Comparison of ENCODE assay signal across 34 cellular contexts in the genomic region with DNA sequence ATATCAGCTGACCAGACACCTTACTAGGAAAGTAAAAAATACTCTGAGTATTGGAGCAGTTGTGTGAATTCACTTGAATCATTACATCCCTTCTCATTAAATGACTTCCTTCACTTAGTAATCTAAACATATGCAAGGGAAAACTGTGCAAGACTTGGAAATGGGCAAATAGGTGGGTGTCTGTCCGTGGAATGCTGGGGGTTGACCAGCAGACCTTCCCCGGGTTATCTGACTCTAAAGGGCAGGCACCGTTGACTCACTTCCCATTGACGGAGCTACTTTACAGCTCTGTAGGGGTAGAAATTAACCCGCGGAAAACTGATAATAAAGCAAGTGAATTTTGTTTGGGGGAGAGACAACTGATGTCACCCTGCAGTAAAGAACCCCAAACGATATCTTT.
DNase-seq lines count a peak whose midpoint lies in the region; ATAC-seq and TF ChIP-seq lines count a peak whose summit lies in the region.
"Had no signal": no experiment of that assay in that cellular context is flagged by ENCODE, and none has a peak within 500 bp of the region (broad histone marks: within the 10 kb centered on the region; RNA-seq: fewer than 3 reads in every experiment).

No MANE protein-coding gene starts in this region.

- no peak for TF ChIP-seq CTCF in left ventricle myocardium inferior (IDR thresholded peaks at IDR 0.05; ENCODE audit: borderline replicate concordance)
- no peak for TF ChIP-seq CTCF in brain (conservative IDR thresholded peaks at IDR 0.05)

- intact Hi-C loops in left ventricle myocardium inferior (cut with micrococcal nuclease) (no loop called here), Right ventricle myocardium superior (cut with DNase I) (no loop called here)

- ATAC-seq in Right ventricle myocardium superior (ENCODE audit: poor library complexity), result no peak
- ATAC-seq in HG03159 (IDR thresholded peaks at IDR 0.05; ENCODE audit: unreplicated experiment), result no peak
- ATAC-seq in GM19351 (IDR thresholded peaks at IDR 0.05; ENCODE audit: unreplicated experiment), result no peak
- ATAC-seq in stimulated activated naive CD8-positive, alpha-beta T cell treated with anti-CD3 and anti-CD28 coated beads, Interleukin-15, amount 100 ng/mL, for 72 hours, result no peak
- ATAC-seq: HCT116; Panc1; stimulated activated naive CD8-positive, alpha-beta T cell treated with anti-CD3 and anti-CD28 coated beads, Interleukin-15, Interleukin-2, amounts not matched to agents 100 U/mL and 50 U/mL, for 24 hours; T-helper 17 cell had no signal

- peak overlapping the region; percentile 19 to 99 (median 95) for H3K27ac Mint-ChIP-seq in brain
- peak overlapping the region in 1 of 2 donors; percentile 25 for H3K27ac Mint-ChIP-seq in stimulated activated naive CD8-positive, alpha-beta T cell treated with anti-CD3 and anti-CD28 coated beads, Interleukin-15, amount 100 ng/mL, for 72 hours
- H3K27ac Mint-ChIP-seq: activated CD4-positive, alpha-beta T cell treated with anti-CD3 and anti-CD28 coated beads, Interleukin-2, amount 10 ng/mL, durations not matched to agents 24 days and 14 days; activated naive CD8-positive, alpha-beta T cell treated with anti-CD3 and anti-CD28 coated beads for 36 hours; activated T-cell treated with anti-CD3 and anti-CD28 coated beads, Interleukin-2, amount 50 U/mL, for 24 hours; T-helper 17 cell had no signal

- H3K4me3 Mint-ChIP-seq in brain, result peak overlapping the region in 2 of 5 experiments; percentile 39 to 52
- no peak overlapping the region for H3K4me3 Mint-ChIP-seq in stimulated activated naive CD8-positive, alpha-beta T cell treated with anti-CD3 and anti-CD28 coated beads, Interleukin-15, amount 100 ng/mL, for 72 hours
- H3K4me3 Mint-ChIP-seq: activated CD4-positive, alpha-beta T cell treated with anti-CD3 and anti-CD28 coated beads, Interleukin-2, amount 10 ng/mL, durations not matched to agents 24 days and 14 days; activated naive CD8-positive, alpha-beta T cell treated with anti-CD3 and anti-CD28 coated beads for 36 hours; activated T-cell treated with anti-CD3 and anti-CD28 coated beads, Interleukin-2, amount 50 U/mL, for 24 hours; neural crest cell; T-helper 17 cell had no signal

- no peaks in the 10 kb centered on the region for H3K9me3 ChIP-seq in left ventricle myocardium inferior (replicated peaks)
- H3K9me3 ChIP-seq: ascending aorta, colonic mucosa, esophagus muscularis mucosa, spleen, testis had no signal

- H3K9me3 Mint-ChIP-seq in brain, result no peaks in the 10 kb centered on the region
- H3K9me3 Mint-ChIP-seq in stimulated activated naive CD8-positive, alpha-beta T cell treated with anti-CD3 and anti-CD28 coated beads, Interleukin-15, amount 100 ng/mL, for 72 hours, result no peaks in the 10 kb centered on the region
- H3K9me3 Mint-ChIP-seq: activated CD4-positive, alpha-beta T cell treated with anti-CD3 and anti-CD28 coated beads, Interleukin-2, amount 10 ng/mL, durations not matched to agents 24 days and 14 days; activated naive CD8-positive, alpha-beta T cell treated with anti-CD3 and anti-CD28 coated beads for 36 hours; activated T-cell treated with anti-CD3 and anti-CD28 coated beads, Interleukin-2, amount 50 U/mL, for 24 hours; neural crest cell had no signal

- H3K36me3 ChIP-seq in left ventricle myocardium inferior, result peaks cover 7% of the 10 kb centered on the region
- H3K36me3 ChIP-seq: cardiac muscle cell, colonic mucosa had no signal

- no peaks in the 10 kb centered on the region for H3K27me3 ChIP-seq in left ventricle myocardium inferior (ENCODE audit: low read depth)
- H3K27me3 ChIP-seq: ascending aorta, cardiac muscle cell, colonic mucosa, esophagus muscularis mucosa, spleen, testis had no signal

- peaks cover 21% of the 10 kb centered on the region for H3K36me3 Mint-ChIP-seq in brain
- H3K36me3 Mint-ChIP-seq: activated naive CD8-positive, alpha-beta T cell treated with anti-CD3 and anti-CD28 coated beads for 36 hours had no signal

- no peaks in the 10 kb centered on the region for H3K27me3 Mint-ChIP-seq in brain
- H3K27me3 Mint-ChIP-seq in stimulated activated naive CD8-positive, alpha-beta T cell treated with anti-CD3 and anti-CD28 coated beads, Interleukin-15, amount 100 ng/mL, for 72 hours, result no peaks in the 10 kb centered on the region
- H3K27me3 Mint-ChIP-seq: activated CD4-positive, alpha-beta T cell treated with anti-CD3 and anti-CD28 coated beads, Interleukin-2, amount 10 ng/mL, durations not matched to agents 24 days and 14 days; activated naive CD8-positive, alpha-beta T cell treated with anti-CD3 and anti-CD28 coated beads for 36 hours; activated T-cell treated with anti-CD3 and anti-CD28 coated beads, Interleukin-2, amount 50 U/mL, for 24 hours had no signal

- no peak overlapping the region for H3K4me3 ChIP-seq in left ventricle myocardium inferior
- H3K4me3 ChIP-seq: ascending aorta, cardiac muscle cell, colonic mucosa, esophagus muscularis mucosa, lung, spleen, testis had no signal

- peak overlapping the region; percentile 59 for H3K27ac ChIP-seq in left ventricle myocardium inferior (replicated peaks)
- H3K27ac ChIP-seq: cardiac muscle cell, colonic mucosa, esophagus muscularis mucosa, spleen, testis, VCaP had no signal

- H3K4me1 Mint-ChIP-seq in brain, result peaks cover 67% of the 10 kb centered on the region
- no peaks in the 10 kb centered on the region for H3K4me1 Mint-ChIP-seq in stimulated activated naive CD8-positive, alpha-beta T cell treated with anti-CD3 and anti-CD28 coated beads, Interleukin-15, amount 100 ng/mL, for 72 hours
- H3K4me1 Mint-ChIP-seq: activated CD4-positive, alpha-beta T cell treated with anti-CD3 and anti-CD28 coated beads, Interleukin-2, amount 10 ng/mL, durations not matched to agents 24 days and 14 days; activated naive CD8-positive, alpha-beta T cell treated with anti-CD3 and anti-CD28 coated beads for 36 hours had no signal

- DNase-seq in left ventricle myocardium inferior (no peak), Right ventricle myocardium superior (no peak), lung microvascular endothelial cell (ENCODE audit: low read depth in 2 of 2) (peak; percentile 73 to 76), DMS53 (lab: John Stamatoyannopoulos, UW) (no peak)
- DNase-seq in stimulated activated naive CD8-positive, alpha-beta T cell treated with anti-CD3 and anti-CD28 coated beads, Interleukin-15, amount 100 ng/mL, for 72 hours, result no peak
- DNase-seq: 8988T; activated CD4-positive, alpha-beta T cell treated with anti-CD3 and anti-CD28 coated beads, Interleukin-2, amount 10 ng/mL, durations not matched to agents 24 days and 14 days; activated effector memory CD4-positive, alpha-beta T cell treated with anti-CD3 and anti-CD28 coated beads, Interleukin-2, amount 50 U/mL, for 16 hours; activated naive CD8-positive, alpha-beta T cell treated with anti-CD3 and anti-CD28 coated beads for 36 hours; activated T-cell treated with anti-CD3 and anti-CD28 coated beads, Interleukin-2, amount 50 U/mL, for 24 hours; colonic mucosa; foreskin melanocyte; MV-4-11; NCI-H2107; NCI-H446; NCI-H774; right cardiac atrium; SHP77; spleen; stimulated activated CD4-positive, alpha-beta T cell treated with anti-CD3 and anti-CD28 coated beads, Interleukin-2, amount 100 ng/mL, for 24 hours; stimulated activated naive CD8-positive, alpha-beta T cell treated with anti-CD3 and anti-CD28 coated beads, Interleukin-15, Interleukin-2, amounts not matched to agents 100 U/mL and 50 U/mL, for 24 hours; T-helper 17 cell; testis had no signal

- H3K4me1 ChIP-seq in left ventricle myocardium inferior, result peaks cover 57% of the 10 kb centered on the region
- H3K4me1 ChIP-seq: colonic mucosa, testis had no signal

Comparison
In these comparisons a context has a peak if more than half of its experiments do, and no peak if none do; other contexts are left out.
1. DNase-seq: peak in lung microvascular endothelial cell (2 of 2); none in left ventricle myocardium inferior (single experiment), Right ventricle myocardium superior (single experiment), stimulated activated naive CD8-positive, alpha-beta T cell treated with anti-CD3 and anti-CD28 coated beads, Interleukin-15, amount 100 ng/mL, for 72 hours (0 of 2) and DMS53 (single experiment).